17 cellular contexts compared by ENCODE assay signal in genomic region chr13:71964491-71965108, GRCh38.
DNase-seq lines count a peak whose midpoint lies in the region; ATAC-seq and TF ChIP-seq lines count a peak whose summit lies in the region.
"Had no signal": no experiment of that assay in that cellular context is flagged by ENCODE, and none has a peak within 500 bp of the region (broad histone marks: within the 10 kb centered on the region; RNA-seq: fewer than 3 reads in every experiment).

No MANE protein-coding gene starts in this region.

- H3K27me3 ChIP-seq in MM.1S (replicated peaks; ENCODE audit: insufficient read depth, low read length): no peaks in the 10 kb centered on the region
- H3K27me3 ChIP-seq: breast epithelium, SJCRH30 had no signal

- H3K9ac ChIP-seq in MM.1S (ENCODE audit: low read length): peak overlapping the region; percentile 38; the same call in 1 of the 2 replicates

- H3K27ac Mint-ChIP-seq in activated CD8-positive, alpha-beta memory T cell treated with anti-CD3 and anti-CD28 coated beads, Interleukin-2, amount 10 ng/mL, durations not matched to agents 7 days and 5 days: no peak overlapping the region
- H3K27ac Mint-ChIP-seq in stimulated activated memory B cell treated with anti-CD40 and anti-IgM and Interleukin-4, amounts not matched to agents 10 μg/mL and 1 μg/mL and 100 μg/mL, for 72 hours: no peak overlapping the region
- H3K27ac Mint-ChIP-seq: effector memory CD8-positive, alpha-beta T cell; progenitor cell of endocrine pancreas; type B pancreatic cell had no signal

- CTCF ChIA-PET in activated CD8-positive, alpha-beta memory T cell treated with anti-CD3 and anti-CD28 coated beads, Interleukin-2, amount 10 ng/mL, durations not matched to agents 7 days and 5 days (lab: Charles Lee): no interaction called here

- peak overlapping the region; percentile 22 for H2AFZ ChIP-seq in MM.1S (ENCODE audit: low read length)

- no peaks in the 10 kb centered on the region for H3K36me3 Mint-ChIP-seq in activated CD8-positive, alpha-beta memory T cell treated with anti-CD3 and anti-CD28 coated beads, Interleukin-2, amount 10 ng/mL, durations not matched to agents 7 days and 5 days
- no peaks in the 10 kb centered on the region for H3K36me3 Mint-ChIP-seq in stimulated activated memory B cell treated with anti-CD40 and anti-IgM and Interleukin-4, amounts not matched to agents 10 μg/mL and 1 μg/mL and 100 μg/mL, for 72 hours
- H3K36me3 Mint-ChIP-seq: type B pancreatic cell had no signal

- H3K4me3 Mint-ChIP-seq in activated CD8-positive, alpha-beta memory T cell treated with anti-CD3 and anti-CD28 coated beads, Interleukin-2, amount 10 ng/mL, durations not matched to agents 7 days and 5 days: peak overlapping the region; percentile 38
- H3K4me3 Mint-ChIP-seq in stimulated activated memory B cell treated with anti-CD40 and anti-IgM and Interleukin-4, amounts not matched to agents 10 μg/mL and 1 μg/mL and 100 μg/mL, for 72 hours: peak overlapping the region; percentile 4
- H3K4me3 Mint-ChIP-seq: effector memory CD8-positive, alpha-beta T cell; type B pancreatic cell had no signal

- H3K9me3 Mint-ChIP-seq in activated CD8-positive, alpha-beta memory T cell treated with anti-CD3 and anti-CD28 coated beads, Interleukin-2, amount 10 ng/mL, durations not matched to agents 7 days and 5 days (ENCODE audit: low read depth): peaks cover 7% of the 10 kb centered on the region
- H3K9me3 Mint-ChIP-seq in stimulated activated memory B cell treated with anti-CD40 and anti-IgM and Interleukin-4, amounts not matched to agents 10 μg/mL and 1 μg/mL and 100 μg/mL, for 72 hours: no peaks in the 10 kb centered on the region
- H3K9me3 Mint-ChIP-seq: type B pancreatic cell had no signal

- no peak for DNase-seq in activated CD8-positive, alpha-beta memory T cell treated with anti-CD3 and anti-CD28 coated beads, Interleukin-2, amount 10 ng/mL, durations not matched to agents 7 days and 5 days
- no peak for DNase-seq in activated CD8-positive, alpha-beta memory T cell treated with anti-CD3 and anti-CD28 coated beads for 24 hours
- peak; percentile 57 for DNase-seq in MM.1S
- peak; percentile 16 for DNase-seq in astrocyte of the hippocampus (ENCODE audit: low read depth, low spot score)
- no peak for DNase-seq in GM20000 (ENCODE audit: low spot score)
- no peak for DNase-seq in ACHN
- DNase-seq: DMS153; effector memory CD8-positive, alpha-beta T cell; midbrain; NCI-H1694; NCI-H774; SJCRH30 had no signal

- peak overlapping the region; percentile 66 for H3K4me3 ChIP-seq in MM.1S (ENCODE audit: low read length)
- H3K4me3 ChIP-seq: SJCRH30 had no signal

- no peaks in the 10 kb centered on the region for H3K79me2 ChIP-seq in MM.1S (ENCODE audit: low read length)

- no peak for ATAC-seq in activated CD8-positive, alpha-beta memory T cell treated with anti-CD3 and anti-CD28 coated beads, Interleukin-2, amount 10 ng/mL, durations not matched to agents 7 days and 5 days
- no peak for ATAC-seq in stimulated activated memory B cell treated with anti-CD40 and anti-IgM and Interleukin-4, amounts not matched to agents 10 μg/mL and 1 μg/mL and 100 μg/mL, for 72 hours
- no peak for ATAC-seq in GM21528 (IDR thresholded peaks at IDR 0.05; ENCODE audit: low FRiP score, unreplicated experiment)
- ATAC-seq: effector memory CD8-positive, alpha-beta T cell had no signal

- H3K4me1 ChIP-seq in MM.1S (ENCODE audit: low read length): no peaks in the 10 kb centered on the region
- H3K4me1 ChIP-seq: breast epithelium had no signal

- peak overlapping the region; percentile 10; the same call in 1 of the 2 replicates for H3K27ac ChIP-seq in MM.1S (ENCODE audit: low read length)
- H3K27ac ChIP-seq: breast epithelium, SJCRH30 had no signal

- no peaks in the 10 kb centered on the region for H3F3A ChIP-seq in MM.1S (ENCODE audit: insufficient read depth, low read length)

- peak overlapping the region; percentile 40 for H3K4me2 ChIP-seq in MM.1S (ENCODE audit: low read depth, low read length)

- TF ChIP-seq CTCF in MM.1S (IDR thresholded peaks at IDR 0.05; ENCODE audit: low read length): no peak
- no peak for TF ChIP-seq CTCF in GM20000 (IDR thresholded peaks at IDR 0.05; ENCODE audit: extremely low read depth, missing control alignments)

- H3K9me3 ChIP-seq in MM.1S (replicated peaks; ENCODE audit: insufficient read depth, low read length): no peaks in the 10 kb centered on the region
- H3K9me3 ChIP-seq: breast epithelium, SJCRH30 had no signal

- no peaks in the 10 kb centered on the region for H3K36me3 ChIP-seq in MM.1S (replicated peaks; ENCODE audit: insufficient read depth, low read length)
- H3K36me3 ChIP-seq: breast epithelium, SJCRH30 had no signal

- H3K27me3 Mint-ChIP-seq in activated CD8-positive, alpha-beta memory T cell treated with anti-CD3 and anti-CD28 coated beads, Interleukin-2, amount 10 ng/mL, durations not matched to agents 7 days and 5 days: no peaks in the 10 kb centered on the region
- no peaks in the 10 kb centered on the region for H3K27me3 Mint-ChIP-seq in stimulated activated memory B cell treated with anti-CD40 and anti-IgM and Interleukin-4, amounts not matched to agents 10 μg/mL and 1 μg/mL and 100 μg/mL, for 72 hours
- H3K27me3 Mint-ChIP-seq: effector memory CD8-positive, alpha-beta T cell; progenitor cell of endocrine pancreas; type B pancreatic cell had no signal

- no peaks in the 10 kb centered on the region for H3K9me2 ChIP-seq in MM.1S (replicated peaks; ENCODE audit: insufficient read depth, low read length)

- H3K4me1 Mint-ChIP-seq in activated CD8-positive, alpha-beta memory T cell treated with anti-CD3 and anti-CD28 coated beads, Interleukin-2, amount 10 ng/mL, durations not matched to agents 7 days and 5 days: no peaks in the 10 kb centered on the region
- H3K4me1 Mint-ChIP-seq in stimulated activated memory B cell treated with anti-CD40 and anti-IgM and Interleukin-4, amounts not matched to agents 10 μg/mL and 1 μg/mL and 100 μg/mL, for 72 hours: no peaks in the 10 kb centered on the region

- in situ Hi-C loops in ACHN (cut with HindIII; ENCODE audit: low pct_ligation_motif_present, low pct_unique_long_range_greater_than_20kb, low sequenced_read_pairs): no loop called here

- H4K20me1 ChIP-seq in MM.1S (ENCODE audit: insufficient read depth, low read length): no peaks in the 10 kb centered on the region

Comparison
In these comparisons a context has a peak if more than half of its experiments do, and no peak if none do; other contexts are left out.
1. DNase-seq: peak in MM.1S (single experiment) and astrocyte of the hippocampus (single experiment); none in activated CD8-positive, alpha-beta memory T cell treated with anti-CD3 and anti-CD28 coated beads, Interleukin-2, amount 10 ng/mL, durations not matched to agents 7 days and 5 days (single experiment), activated CD8-positive, alpha-beta memory T cell treated with anti-CD3 and anti-CD28 coated beads for 24 hours (single experiment), GM20000 (single experiment) and ACHN (single experiment).